ENCODE assay signal across 12 cellular contexts in the genomic region with DNA sequence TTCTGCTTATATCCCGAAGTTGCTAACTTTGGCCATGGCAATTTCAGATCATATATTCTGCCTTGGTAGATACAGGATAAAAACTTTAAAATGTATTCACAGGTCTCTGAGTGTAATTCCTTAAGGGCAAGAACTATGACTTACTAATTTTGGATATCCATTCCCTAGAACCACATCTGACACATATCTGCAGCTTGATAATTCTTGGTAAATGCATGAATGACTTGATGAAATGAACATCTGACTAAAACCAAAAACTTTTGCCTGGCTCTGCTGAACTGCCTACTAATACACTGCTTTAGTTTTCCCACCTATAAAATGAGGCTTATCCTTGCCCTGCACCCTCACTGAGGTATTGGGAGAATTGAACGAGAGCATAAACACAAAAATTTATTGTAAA. TPM values are rescaled to one million over a fixed set of nuclear protein-coding genes. Genes with fewer than 3 reads are reported as not detected.
DNase-seq lines count a peak whose midpoint lies in the region; ATAC-seq and TF ChIP-seq lines count a peak whose summit lies in the region.
"Had no signal": no experiment of that assay in that cellular context is flagged by ENCODE, and none has a peak within 500 bp of the region (broad histone marks: within the 10 kb centered on the region; RNA-seq: fewer than 3 reads in every experiment).

No MANE protein-coding gene starts in this region.

- no peaks in the 10 kb centered on the region for H4K20me1 ChIP-seq in mammary epithelial cell (ENCODE audit: insufficient read depth, low read length)

- CTCF ChIA-PET in mammary epithelial cell (lab: Charles Lee; ENCODE audit: low non-redundant PET): no interaction called here

- no peak for ATAC-seq in HG03442 (IDR thresholded peaks at IDR 0.05; ENCODE audit: unreplicated experiment)
- no peak for ATAC-seq in right lobe of liver
- no peak for ATAC-seq in HG03342 (IDR thresholded peaks at IDR 0.05; ENCODE audit: unreplicated experiment)

- dilution Hi-C loops in mammary epithelial cell (cut with HindIII; ENCODE audit: low sequenced_read_pairs): no loop called here

- intact Hi-C loops in mammary epithelial cell (cut with micrococcal nuclease) (no loop called here), breast epithelium (cut with DNase I; ENCODE audit: low total_unique reads) (no loop called here), right lobe of liver (cut with DNase I) (no loop called here)

- TF ChIP-seq POLR2A in breast epithelium (IDR thresholded peaks at IDR 0.05) (no peak), right lobe of liver (IDR thresholded peaks at IDR 0.05) (no peak)

- no TSS peak for BruUV-seq in mammary epithelial cell (replicated peaks; lab: Mats Ljungman, UMichigan)

- H2AFZ ChIP-seq in mammary epithelial cell (ENCODE audit: low read depth, low read length): no peak overlapping the region

- 100% methylated on average over 2 of the region's 2 CpGs for WGBS in mammary epithelial cell (ENCODE audit: low coverage, missing lambda C conversion rate)
- WGBS in right lobe of liver (ENCODE audit: insufficient coverage, low coverage, low lambda C conversion rate, missing lambda C conversion rate): 71% methylated on average over 2 of the region's 2 CpGs

- H3K4me1 ChIP-seq in mammary epithelial cell (ENCODE audit: insufficient read depth, low read length) (peaks cover 10% of the 10 kb centered on the region), breast epithelium (no peaks in the 10 kb centered on the region), right lobe of liver (no peaks in the 10 kb centered on the region)
- H3K4me1 ChIP-seq: HAP-1 had no signal

- H3K36me3 ChIP-seq in mammary epithelial cell (ENCODE audit: insufficient read depth, low read length) (no peaks in the 10 kb centered on the region), breast epithelium (no peaks in the 10 kb centered on the region), right lobe of liver (no peaks in the 10 kb centered on the region)
- H3K36me3 ChIP-seq: HAP-1 had no signal

- no peak overlapping the region for H3K4me3 ChIP-seq in mammary epithelial cell (replicated peaks in 1 of 3; ENCODE audit: insufficient read depth in 1 of 3, low read depth in 2 of 3, low read length in 3 of 3)
- H3K4me3 ChIP-seq in breast epithelium: no peak overlapping the region
- no peak overlapping the region for H3K4me3 ChIP-seq in right lobe of liver
- H3K4me3 ChIP-seq: HAP-1 had no signal

- DNase-seq in mammary epithelial cell (peak; percentile 32), breast epithelium (ENCODE audit: low spot score in 2 of 2) (no peak), astrocyte of the hippocampus (ENCODE audit: low read depth, low spot score) (peak; percentile 48), kidney tubule cell (ENCODE audit: low spot score) (peak; percentile 66), NCI-H2227 treated with DMSO at 0.1 percent for 48 hours (lab: John Stamatoyannopoulos, UW) (no peak), right lobe of liver (no peak)
- DNase-seq: CD4-positive, CD25-positive, alpha-beta regulatory T cell; DMS53 had no signal

- no peak overlapping the region for H3K4me2 ChIP-seq in mammary epithelial cell (ENCODE audit: insufficient read depth, low read depth, low read length)

- no peak overlapping the region for H3K27ac ChIP-seq in mammary epithelial cell (ENCODE audit: insufficient read depth, low read depth, low read length)
- H3K27ac ChIP-seq in breast epithelium: no peak overlapping the region
- H3K27ac ChIP-seq in right lobe of liver: no peak overlapping the region
- H3K27ac ChIP-seq: 22Rv1 had no signal

- H3K9ac ChIP-seq in mammary epithelial cell (ENCODE audit: insufficient read depth, low read length): no peak overlapping the region

- H3K9me3 ChIP-seq in mammary epithelial cell (replicated peaks; ENCODE audit: insufficient read depth, low read length): no peaks in the 10 kb centered on the region
- H3K9me3 ChIP-seq in breast epithelium: no peaks in the 10 kb centered on the region
- no peaks in the 10 kb centered on the region for H3K9me3 ChIP-seq in right lobe of liver
- H3K9me3 ChIP-seq: HAP-1 had no signal

- TF ChIP-seq CTCF in mammary epithelial cell (conservative IDR thresholded peaks at IDR 0.05 in 1 of 2, IDR thresholded peaks at IDR 0.05 in 1 of 2; ENCODE audit: extremely low read depth in 1 of 2, insufficient read depth in 1 of 2, low read depth in 1 of 2, low read length in 2 of 2): no peak
- TF ChIP-seq CTCF in breast epithelium (IDR thresholded peaks at IDR 0.05): no peak
- no peak for TF ChIP-seq CTCF in right lobe of liver (IDR thresholded peaks at IDR 0.05)

- no peaks in the 10 kb centered on the region for H3K79me2 ChIP-seq in mammary epithelial cell (ENCODE audit: insufficient read depth, low read length)

- H3K27me3 ChIP-seq in mammary epithelial cell (ENCODE audit: insufficient read depth, low read length): no peaks in the 10 kb centered on the region
- H3K27me3 ChIP-seq in breast epithelium: no peaks in the 10 kb centered on the region
- H3K27me3 ChIP-seq in right lobe of liver: no peaks in the 10 kb centered on the region

- in situ Hi-C loops in mammary epithelial cell (cut with MboI; ENCODE audit: low sequenced_read_pairs in 2 of 2): loop anchor here in 1 of 2 donors (25.0 kb wide), 1 partner anchor 503 kb away; no protein-coding TSS in a partner anchor

RNA-seq across cellular contexts. Expression of a gene that starts 32.2 kb away (rescaled TPM):
- total RNA-seq in mammary epithelial cell (1 to 10 TPM in 1 of 2 donors, under 1 TPM in 1; 0.99 to 1.3 TPM), breast epithelium (1 to 10 TPM in 2 of 3 donors, under 1 TPM in 1; 0.66 to 2.3 (median 1.6) TPM), right lobe of liver (under 1 TPM in 5 of 6 experiments, not detected in 1; 0.09 to 0.37 (median 0.18) TPM)
- 0.31 TPM for polyA plus RNA-seq in mammary epithelial cell
- polyA minus RNA-seq in mammary epithelial cell: not detected
- total RNA-seq: CD4-positive, CD25-positive, alpha-beta regulatory T cell had no signal
- polyA plus RNA-seq: CD4-positive, CD25-positive, alpha-beta regulatory T cell had no signal

RNA-seq across cellular contexts. Expression of a gene that starts 57.6 kb away (rescaled TPM):
- total RNA-seq in mammary epithelial cell (10 to 100 TPM; 11.2 to 15.7 TPM), breast epithelium (10 to 100 TPM; 12.2 to 48.8 (median 36.1) TPM), right lobe of liver (1 to 10 TPM; 3.0 to 5.7 (median 4.0) TPM)
- polyA plus RNA-seq in mammary epithelial cell: 2.7 TPM
- 2.7 TPM for polyA minus RNA-seq in mammary epithelial cell
- total RNA-seq: CD4-positive, CD25-positive, alpha-beta regulatory T cell had no signal
- polyA plus RNA-seq: CD4-positive, CD25-positive, alpha-beta regulatory T cell had no signal

Comparison
In these comparisons a context has a peak if more than half of its experiments do, and no peak if none do; other contexts are left out.
1. DNase-seq: peak in mammary epithelial cell (single experiment), astrocyte of the hippocampus (single experiment) and kidney tubule cell (single experiment); none in breast epithelium (0 of 2), NCI-H2227 treated with DMSO at 0.1 percent for 48 hours (single experiment) and right lobe of liver (0 of 3).